In the genomic region with DNA sequence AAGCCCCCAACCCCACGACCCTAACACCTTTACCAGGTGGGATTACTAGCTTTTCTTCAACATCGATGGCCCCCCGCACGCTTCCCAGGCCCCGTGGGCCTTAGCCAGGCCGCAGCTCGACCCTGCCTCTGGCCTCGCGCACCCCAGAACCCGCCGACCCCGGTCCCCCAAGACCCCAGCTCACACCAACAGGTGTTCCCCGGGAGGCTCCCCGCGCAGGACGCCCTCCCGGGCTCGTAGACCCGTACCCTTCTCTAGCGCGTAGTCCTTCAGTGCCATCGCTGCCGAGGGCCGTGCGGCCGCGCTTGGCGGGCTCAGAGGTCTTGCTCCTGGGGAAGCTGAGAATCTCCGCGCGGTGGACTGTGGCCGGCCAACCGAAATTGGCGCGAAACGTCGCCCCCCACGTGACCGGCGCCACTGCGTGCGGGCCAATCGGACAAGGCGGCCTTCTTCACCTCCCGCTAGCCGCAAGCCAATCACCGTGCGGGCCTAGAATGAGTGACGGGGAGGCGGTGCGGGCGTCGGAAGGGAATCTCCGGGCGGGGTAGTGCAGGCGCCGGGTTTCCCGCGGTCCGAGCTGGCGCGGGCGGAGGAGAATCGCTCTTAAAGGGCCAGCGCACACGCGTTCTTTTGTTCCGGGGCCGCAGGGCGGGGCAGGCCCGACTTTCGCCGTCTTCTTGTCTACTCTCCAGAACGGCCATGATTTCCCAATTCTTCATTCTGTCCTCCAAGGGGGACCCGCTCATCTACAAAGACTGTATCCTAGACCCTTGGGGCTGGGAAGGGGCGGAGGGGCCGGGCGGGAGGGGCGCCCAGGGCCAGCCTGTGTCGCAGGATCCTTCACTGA, we compare ENCODE assay signal across 8 cellular contexts. TPM values are rescaled to one million over a fixed set of nuclear protein-coding genes. Genes with fewer than 3 reads are reported as not detected.
DNase-seq lines count a peak whose midpoint lies in the region; ATAC-seq and TF ChIP-seq lines count a peak whose summit lies in the region.

A gene with protein sequence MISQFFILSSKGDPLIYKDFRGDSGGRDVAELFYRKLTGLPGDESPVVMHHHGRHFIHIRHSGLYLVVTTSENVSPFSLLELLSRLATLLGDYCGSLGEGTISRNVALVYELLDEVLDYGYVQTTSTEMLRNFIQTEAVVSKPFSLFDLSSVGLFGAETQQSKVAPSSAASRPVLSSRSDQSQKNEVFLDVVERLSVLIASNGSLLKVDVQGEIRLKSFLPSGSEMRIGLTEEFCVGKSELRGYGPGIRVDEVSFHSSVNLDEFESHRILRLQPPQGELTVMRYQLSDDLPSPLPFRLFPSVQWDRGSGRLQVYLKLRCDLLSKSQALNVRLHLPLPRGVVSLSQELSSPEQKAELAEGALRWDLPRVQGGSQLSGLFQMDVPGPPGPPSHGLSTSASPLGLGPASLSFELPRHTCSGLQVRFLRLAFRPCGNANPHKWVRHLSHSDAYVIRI (plus strand): TSS at position 628 of the 847 bp plus-strand sequence. CDS start 72 bp downstream, at position 700.
A gene (minus strand): TSS at position 382 of the 847 bp plus-strand sequence. CDS start 103 bp downstream, at position 279.

- peaks cover 35% of the 10 kb centered on the region for H3K36me3 ChIP-seq in PC-3 (ENCODE audit: low read depth, low read length)
- H3K36me3 ChIP-seq in mucosa of rectum (ENCODE audit: control insufficient read depth in 2 of 2, insufficient read depth in 2 of 2, low read length in 2 of 2), result peaks cover 36 to 47% of the 10 kb centered on the region in 2 donors

- CTCF ChIA-PET in PC-3 (lab: Charles Lee), result interaction anchor here (0.6 to 0.9 kb wide), 2 partner anchors 22 to 26 kb away, joined by 4 to 5 read pairs; a partner anchor contains a TSS

- H2AFZ ChIP-seq in PC-3 (ENCODE audit: low read length), result peak within 1 kb of the TSS; percentile 81

- H3K9me2 ChIP-seq in PC-3 (replicated peaks; ENCODE audit: low read length), result no peaks in the 10 kb centered on the region

- POLR2A ChIA-PET in PC-3 (lab: Charles Lee; ENCODE audit: unreplicated experiment), result interaction anchor here (0.6 to 1.9 kb wide), 3 partner anchors 19 to 927 kb away, joined by 3 to 9 read pairs (median 5); a partner anchor contains a TSS

- peak within 1 kb of the TSS; percentile 95 for H3K4me2 ChIP-seq in PC-3 (ENCODE audit: low read length)

- DNase-seq in DMS114 treated with DMSO at 0.1 percent for 48 hours (lab: John Stamatoyannopoulos, UW; ENCODE audit: unreplicated experiment), result peak; percentile 94
- peak; percentile 98 for DNase-seq in PC-3
- DNase-seq in activated T-cell treated with anti-CD3 and anti-CD28 coated beads for 48 hours (ENCODE audit: low read depth), result peak; percentile 97
- DNase-seq in epithelial cell of prostate (ENCODE audit: low read depth, low spot score), result peak; percentile 96
- peak; percentile 98 for DNase-seq in stimulated activated CD8-positive, alpha-beta memory T cell treated with anti-CD3 and anti-CD28 coated beads, Interleukin-4, amount 100 ng/mL, for 48 hours

- TF ChIP-seq CTCF in PC-3 (conservative IDR thresholded peaks at IDR 0.05; ENCODE audit: low read depth, low read length), result no peak

- H3K27ac ChIP-seq in PC-3 (ENCODE audit: low read length) (peak within 1 kb of the TSS; percentile 93), epithelial cell of prostate (peak within 1 kb of the TSS; percentile 89), mucosa of rectum (ENCODE audit: low read depth in 2 of 2, low read length in 2 of 2) (peak within 1 kb of the TSS; percentile 90 to 96)

- intact Hi-C loops in PC-3 (cut with micrococcal nuclease), result loop anchor here (1.0 to 2.0 kb wide), 2 partner anchors 18 to 25 kb away; a partner anchor contains a TSS

- no peak for TF ChIP-seq RAD21 in Ishikawa (IDR thresholded peaks at IDR 0.05; ENCODE audit: low read depth)

- ATAC-seq in GM21576 (IDR thresholded peaks at IDR 0.05; ENCODE audit: unreplicated experiment), result peak; percentile 86
- peak; percentile 85 for ATAC-seq in PC-3

- no peak for TF ChIP-seq EP300 in Ishikawa (IDR thresholded peaks at IDR 0.05; ENCODE audit: borderline replicate concordance)

- H3K9me3 ChIP-seq in PC-3 (ENCODE audit: low read length) (no peaks in the 10 kb centered on the region), mucosa of rectum (ENCODE audit: control insufficient read depth in 2 of 2, low read length in 2 of 2) (no peaks in the 10 kb centered on the region)

- H3K9ac ChIP-seq in PC-3 (ENCODE audit: low read length), result peak within 1 kb of the TSS; percentile 100
- peak within 1 kb of the TSS; percentile 68 to 85 for H3K9ac ChIP-seq in mucosa of rectum (ENCODE audit: low read depth in 1 of 2, low read length in 2 of 2)

- peaks cover 48% of the 10 kb centered on the region for H3K79me2 ChIP-seq in PC-3 (ENCODE audit: low read length)

- H3K4me3 ChIP-seq in PC-3 (ENCODE audit: low read length) (peak within 1 kb of the TSS; percentile 80), mucosa of rectum (ENCODE audit: low read length in 2 of 2) (peak within 1 kb of the TSS; percentile 84 to 86)

- peaks cover 27% of the 10 kb centered on the region for H4K20me1 ChIP-seq in PC-3 (ENCODE audit: low read length)

- BruUV-seq in PC-3 (replicated peaks; lab: Mats Ljungman, UMichigan), result no TSS peak

- no peaks in the 10 kb centered on the region for H3K27me3 ChIP-seq in PC-3 (ENCODE audit: low read length)
- H3K27me3 ChIP-seq in mucosa of rectum (ENCODE audit: control insufficient read depth in 2 of 2, insufficient read depth in 2 of 2, low read length in 2 of 2), result no peaks in the 10 kb centered on the region

- peaks cover 19% of the 10 kb centered on the region for H3K4me1 ChIP-seq in PC-3 (ENCODE audit: insufficient read depth, low read length)
- H3K4me1 ChIP-seq in mucosa of rectum (ENCODE audit: control insufficient read depth in 2 of 2, insufficient read depth in 2 of 2, low read length in 2 of 2), result peaks cover 11 to 17% of the 10 kb centered on the region in 2 donors

- H3F3A ChIP-seq in PC-3 (ENCODE audit: low read length, unreplicated experiment), result no peaks in the 10 kb centered on the region

TF ChIP-seq in Ishikawa, 13 proteins besides CTCF, POLR2A, EP300 and RAD21:
- TF ChIP-seq FOXM1 (IDR thresholded peaks at IDR 0.05; ENCODE audit: borderline replicate concordance, low read depth) (0 out of 2 replicates have a peak, but pooled peaks have one; percentile 29), NFIC (IDR thresholded peaks at IDR 0.05) (no peak), TCF12 (IDR thresholded peaks at IDR 0.05; ENCODE audit: low read depth) (no peak), TAF1 (IDR thresholded peaks at IDR 0.05; ENCODE audit: low read depth) (peak; percentile 68; the same call in 1 of the 2 replicates), ZBTB7A (IDR thresholded peaks at IDR 0.05; ENCODE audit: low read depth) (no peak), CREB1 (IDR thresholded peaks at IDR 0.05; ENCODE audit: low read depth) (peak; percentile 27; the same call in 1 of the 2 replicates), CEBPB (IDR thresholded peaks at IDR 0.05) (peak; percentile 16; the same call in 1 of the 2 replicates), EGR1 (IDR thresholded peaks at IDR 0.05) (no peak), YY1 (IDR thresholded peaks at IDR 0.05; ENCODE audit: low read depth) (no peak), TEAD4 (IDR thresholded peaks at IDR 0.05) (no peak)
- TF ChIP-seq, protein P1, sequence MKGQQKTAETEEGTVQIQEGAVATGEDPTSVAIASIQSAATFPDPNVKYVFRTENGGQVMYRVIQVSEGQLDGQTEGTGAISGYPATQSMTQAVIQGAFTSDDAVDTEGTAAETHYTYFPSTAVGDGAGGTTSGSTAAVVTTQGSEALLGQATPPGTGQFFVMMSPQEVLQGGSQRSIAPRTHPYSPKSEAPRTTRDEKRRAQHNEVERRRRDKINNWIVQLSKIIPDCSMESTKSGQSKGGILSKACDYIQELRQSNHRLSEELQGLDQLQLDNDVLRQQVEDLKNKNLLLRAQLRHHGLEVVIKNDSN (IDR thresholded peaks at IDR 0.05), result peak; percentile 99
- TF ChIP-seq, protein P2, sequence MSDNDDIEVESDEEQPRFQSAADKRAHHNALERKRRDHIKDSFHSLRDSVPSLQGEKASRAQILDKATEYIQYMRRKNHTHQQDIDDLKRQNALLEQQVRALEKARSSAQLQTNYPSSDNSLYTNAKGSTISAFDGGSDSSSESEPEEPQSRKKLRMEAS (IDR thresholded peaks at IDR 0.05), result peak; percentile 83
- TF ChIP-seq, protein P3, sequence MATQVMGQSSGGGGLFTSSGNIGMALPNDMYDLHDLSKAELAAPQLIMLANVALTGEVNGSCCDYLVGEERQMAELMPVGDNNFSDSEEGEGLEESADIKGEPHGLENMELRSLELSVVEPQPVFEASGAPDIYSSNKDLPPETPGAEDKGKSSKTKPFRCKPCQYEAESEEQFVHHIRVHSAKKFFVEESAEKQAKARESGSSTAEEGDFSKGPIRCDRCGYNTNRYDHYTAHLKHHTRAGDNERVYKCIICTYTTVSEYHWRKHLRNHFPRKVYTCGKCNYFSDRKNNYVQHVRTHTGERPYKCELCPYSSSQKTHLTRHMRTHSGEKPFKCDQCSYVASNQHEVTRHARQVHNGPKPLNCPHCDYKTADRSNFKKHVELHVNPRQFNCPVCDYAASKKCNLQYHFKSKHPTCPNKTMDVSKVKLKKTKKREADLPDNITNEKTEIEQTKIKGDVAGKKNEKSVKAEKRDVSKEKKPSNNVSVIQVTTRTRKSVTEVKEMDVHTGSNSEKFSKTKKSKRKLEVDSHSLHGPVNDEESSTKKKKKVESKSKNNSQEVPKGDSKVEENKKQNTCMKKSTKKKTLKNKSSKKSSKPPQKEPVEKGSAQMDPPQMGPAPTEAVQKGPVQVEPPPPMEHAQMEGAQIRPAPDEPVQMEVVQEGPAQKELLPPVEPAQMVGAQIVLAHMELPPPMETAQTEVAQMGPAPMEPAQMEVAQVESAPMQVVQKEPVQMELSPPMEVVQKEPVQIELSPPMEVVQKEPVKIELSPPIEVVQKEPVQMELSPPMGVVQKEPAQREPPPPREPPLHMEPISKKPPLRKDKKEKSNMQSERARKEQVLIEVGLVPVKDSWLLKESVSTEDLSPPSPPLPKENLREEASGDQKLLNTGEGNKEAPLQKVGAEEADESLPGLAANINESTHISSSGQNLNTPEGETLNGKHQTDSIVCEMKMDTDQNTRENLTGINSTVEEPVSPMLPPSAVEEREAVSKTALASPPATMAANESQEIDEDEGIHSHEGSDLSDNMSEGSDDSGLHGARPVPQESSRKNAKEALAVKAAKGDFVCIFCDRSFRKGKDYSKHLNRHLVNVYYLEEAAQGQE (IDR thresholded peaks at IDR 0.05; ENCODE audit: low read depth), result no peak

RNA-seq across cellular contexts. Expression of the first gene that starts in this region (rescaled TPM):
- total RNA-seq in PC-3 (2014; rRNA removed), result 17.9 and 23.9 TPM in 2 replicates

RNA-seq across cellular contexts. Expression of the second gene that starts in this region (rescaled TPM):
- total RNA-seq in PC-3 (2014; rRNA removed), result 208 and 226 TPM in 2 replicates

Comparison
In these comparisons a context has a peak if more than half of its experiments do, and no peak if none do; other contexts are left out.
1. Peak in every context shown above with its lines: DNase-seq, ATAC-seq, H3K4me3 ChIP-seq and H3K27ac ChIP-seq.